In genomic region chr10:44786451-44786850, GRCh38 we compare ENCODE assay signal across 17 cellular contexts.
DNase-seq lines count a peak whose midpoint lies in the region; ATAC-seq and TF ChIP-seq lines count a peak whose summit lies in the region.
"Had no signal": no experiment of that assay in that cellular context is flagged by ENCODE, and none has a peak within 500 bp of the region (broad histone marks: within the 10 kb centered on the region; RNA-seq: fewer than 3 reads in every experiment).

No MANE protein-coding gene starts in this region.

- no peak overlapping the region for H3K27ac ChIP-seq in GM23338 (ENCODE audit: low read depth)
- H3K27ac ChIP-seq in body of pancreas: peak overlapping the region in 1 of 4 donors; percentile 31
- H3K27ac ChIP-seq in smooth muscle cell (ENCODE audit: low read depth): peak overlapping the region; percentile 51
- H3K27ac ChIP-seq in prostate gland: no peak overlapping the region
- H3K27ac ChIP-seq: HL-60, KMS-11 had no signal

- intact Hi-C loops in body of pancreas (cut with DNase I) (no loop called here), prostate gland (cut with DNase I) (no loop called here)

- H3K9me3 Mint-ChIP-seq in GM23338 (peaks cover 3% of the 10 kb centered on the region; the same call in 1 of the 3 replicates), endothelial cell (ENCODE audit: unreplicated experiment) (no peaks in the 10 kb centered on the region)
- no peaks in the 10 kb centered on the region for H3K9me3 Mint-ChIP-seq in natural killer cell treated with Interleukin-12 subunit alpha and Interleukin-12 subunit beta and Interleukin-15 and Interleukin-18, amount 100 ng/mL, for 72 hours
- H3K9me3 Mint-ChIP-seq: CD4-positive, alpha-beta T cell; immature natural killer cell had no signal

- no peak overlapping the region for H3K4me3 Mint-ChIP-seq in GM23338
- no peak overlapping the region for H3K4me3 Mint-ChIP-seq in endothelial cell (ENCODE audit: unreplicated experiment)
- no peak overlapping the region for H3K4me3 Mint-ChIP-seq in natural killer cell treated with Interleukin-12 subunit alpha and Interleukin-12 subunit beta and Interleukin-15 and Interleukin-18, amount 100 ng/mL, for 72 hours
- H3K4me3 Mint-ChIP-seq: activated naive CD8-positive, alpha-beta T cell; CD4-positive, alpha-beta T cell; immature natural killer cell had no signal

- 41 to 44% methylated on average over 5 of the region's 5 CpGs for WGBS in body of pancreas, 2 donors
- 27% methylated on average over 5 of the region's 5 CpGs for WGBS in smooth muscle cell (ENCODE audit: low lambda C conversion rate)
- 45% methylated on average over 5 of the region's 5 CpGs for WGBS in prostate gland

- no peak for TF ChIP-seq CTCF in GM23338 (conservative IDR thresholded peaks at IDR 0.05; ENCODE audit: low read depth in 2 of 2)
- TF ChIP-seq CTCF in body of pancreas (IDR thresholded peaks at IDR 0.05): no peak
- no peak for TF ChIP-seq CTCF in smooth muscle cell (IDR thresholded peaks at IDR 0.05; ENCODE audit: borderline replicate concordance, insufficient read depth, poor library complexity, severe bottlenecking)
- no peak for TF ChIP-seq CTCF in prostate gland (IDR thresholded peaks at IDR 0.05)
- TF ChIP-seq CTCF in endothelial cell (IDR thresholded peaks at IDR 0.05; ENCODE audit: unreplicated experiment): no peak

- peaks cover 2% of the 10 kb centered on the region for H3K27me3 Mint-ChIP-seq in GM23338 (ENCODE audit: insufficient read depth, low read depth, poor library complexity)
- H3K27me3 Mint-ChIP-seq in endothelial cell (ENCODE audit: unreplicated experiment): peaks cover 3% of the 10 kb centered on the region
- peaks cover 9 to 39% of the 10 kb centered on the region in 2 donors for H3K27me3 Mint-ChIP-seq in natural killer cell treated with Interleukin-12 subunit alpha and Interleukin-12 subunit beta and Interleukin-15 and Interleukin-18, amount 100 ng/mL, for 72 hours

- H3K36me3 Mint-ChIP-seq in GM23338 (ENCODE audit: low read depth) (peaks cover 3% of the 10 kb centered on the region; the same call in 1 of the 3 replicates), endothelial cell (ENCODE audit: low read depth, unreplicated experiment) (no peaks in the 10 kb centered on the region)
- no peaks in the 10 kb centered on the region for H3K36me3 Mint-ChIP-seq in natural killer cell treated with Interleukin-12 subunit alpha and Interleukin-12 subunit beta and Interleukin-15 and Interleukin-18, amount 100 ng/mL, for 72 hours
- H3K36me3 Mint-ChIP-seq: activated naive CD8-positive, alpha-beta T cell; immature natural killer cell had no signal

- H3K27ac Mint-ChIP-seq in GM23338 (no peak overlapping the region), endothelial cell (ENCODE audit: unreplicated experiment) (no peak overlapping the region)
- no peak overlapping the region for H3K27ac Mint-ChIP-seq in natural killer cell treated with Interleukin-12 subunit alpha and Interleukin-12 subunit beta and Interleukin-15 and Interleukin-18, amount 100 ng/mL, for 72 hours
- H3K27ac Mint-ChIP-seq: activated naive CD8-positive, alpha-beta T cell; CD4-positive, alpha-beta T cell; immature natural killer cell had no signal

- peak overlapping the region; percentile 1 for H3K9ac ChIP-seq in smooth muscle cell (ENCODE audit: low read depth)
- H3K9ac ChIP-seq: KMS-11 had no signal

- ATAC-seq in GM23338 (no peak), body of pancreas (peak; percentile 52)
- no peak for ATAC-seq in natural killer cell treated with Interleukin-12 subunit alpha and Interleukin-12 subunit beta and Interleukin-15 and Interleukin-18, amount 100 ng/mL, for 72 hours

- H2AFZ ChIP-seq in GM23338 (no peak overlapping the region), smooth muscle cell (ENCODE audit: low read depth) (no peak overlapping the region)

- H3K4me1 ChIP-seq in GM23338 (ENCODE audit: insufficient read depth) (no peaks in the 10 kb centered on the region), body of pancreas (peaks cover 7% of the 10 kb centered on the region), smooth muscle cell (ENCODE audit: low read depth) (peaks cover 10% of the 10 kb centered on the region), prostate gland (replicated peaks) (no peaks in the 10 kb centered on the region)

- H3K9me3 ChIP-seq in body of pancreas (no peaks in the 10 kb centered on the region), smooth muscle cell (replicated peaks; ENCODE audit: low read depth) (no peaks in the 10 kb centered on the region), prostate gland (no peaks in the 10 kb centered on the region)

- H4K20me1 ChIP-seq in GM23338 (replicated peaks; ENCODE audit: insufficient read depth) (no peaks in the 10 kb centered on the region), smooth muscle cell (ENCODE audit: low read depth) (no peaks in the 10 kb centered on the region)

- H3K27me3 ChIP-seq in GM23338 (ENCODE audit: insufficient read depth): no peaks in the 10 kb centered on the region
- H3K27me3 ChIP-seq in body of pancreas: no peaks in the 10 kb centered on the region
- H3K27me3 ChIP-seq in smooth muscle cell (ENCODE audit: low read depth): no peaks in the 10 kb centered on the region
- H3K27me3 ChIP-seq in prostate gland (replicated peaks; ENCODE audit: insufficient read depth): no peaks in the 10 kb centered on the region

- peaks cover 13% of the 10 kb centered on the region; the same call in 1 of the 2 replicates for H3K9me2 ChIP-seq in GM23338 (ENCODE audit: insufficient read depth)

- H3K79me2 ChIP-seq in GM23338 (replicated peaks; ENCODE audit: insufficient read depth) (no peaks in the 10 kb centered on the region), smooth muscle cell (ENCODE audit: low read depth) (no peaks in the 10 kb centered on the region)

- H3F3A ChIP-seq in GM23338 (replicated peaks; ENCODE audit: low read depth) (no peaks in the 10 kb centered on the region), smooth muscle cell (ENCODE audit: low read depth) (peaks cover 7% of the 10 kb centered on the region)

- H3K4me3 ChIP-seq in GM23338: no peak overlapping the region
- no peak overlapping the region for H3K4me3 ChIP-seq in body of pancreas
- H3K4me3 ChIP-seq in smooth muscle cell: no peak overlapping the region
- H3K4me3 ChIP-seq in prostate gland: no peak overlapping the region

- H3K36me3 ChIP-seq in GM23338 (ENCODE audit: insufficient read depth): no peaks in the 10 kb centered on the region
- H3K36me3 ChIP-seq in body of pancreas (replicated peaks in 1 of 2; ENCODE audit: insufficient read depth in 1 of 2, low read depth in 2 of 2): no peaks in the 10 kb centered on the region
- H3K36me3 ChIP-seq in smooth muscle cell (ENCODE audit: low read depth): no peaks in the 10 kb centered on the region
- H3K36me3 ChIP-seq in prostate gland: no peaks in the 10 kb centered on the region

- H3K4me1 Mint-ChIP-seq in GM23338: no peaks in the 10 kb centered on the region; the same call in 2 of the 3 replicates
- H3K4me1 Mint-ChIP-seq in endothelial cell (ENCODE audit: unreplicated experiment): peaks cover 3% of the 10 kb centered on the region
- H3K4me1 Mint-ChIP-seq in natural killer cell treated with Interleukin-12 subunit alpha and Interleukin-12 subunit beta and Interleukin-15 and Interleukin-18, amount 100 ng/mL, for 72 hours (ENCODE audit: low read depth in 2 of 2): no peaks in the 10 kb centered on the region
- H3K4me1 Mint-ChIP-seq: immature natural killer cell had no signal

- H3K4me2 ChIP-seq in GM23338 (no peak overlapping the region), smooth muscle cell (peak overlapping the region; percentile 64)
- H3K4me2 ChIP-seq: KMS-11 had no signal

- TF ChIP-seq POLR2A in body of pancreas (IDR thresholded peaks at IDR 0.05): no peak
- TF ChIP-seq POLR2A in prostate gland (IDR thresholded peaks at IDR 0.05): no peak

- DNase-seq in GM23338 (ENCODE audit: low spot score): peak; percentile 7
- DNase-seq in body of pancreas: peak in 3 of 4 donors; percentile 18 to 37 (median 22)
- peak; percentile 91 for DNase-seq in iris pigment epithelial cell (ENCODE audit: low read depth)
- DNase-seq in smooth muscle cell (lab: John Stamatoyannopoulos, UW; ENCODE audit: unreplicated experiment): no peak
- DNase-seq in prostate gland (ENCODE audit: low spot score): no peak
- no peak for DNase-seq in endothelial cell (ENCODE audit: low spot score)
- no peak for DNase-seq in natural killer cell treated with Interleukin-12 subunit alpha and Interleukin-12 subunit beta and Interleukin-15 and Interleukin-18, amount 100 ng/mL, for 72 hours (ENCODE audit: low spot score)
- DNase-seq: activated CD4-positive, alpha-beta T cell treated with anti-CD3 and anti-CD28 coated beads, Interleukin-2, amount 50 U/mL, for 4 hours; activated T-cell treated with anti-CD3 and anti-CD28 coated beads, Interleukin-2, amount 50 U/mL, for 1 hour; CD4-positive, alpha-beta T cell; DND-41; immature natural killer cell; NCI-H1105; stimulated activated CD4-positive, alpha-beta T cell treated with anti-CD3 and anti-CD28 coated beads, Interleukin-4, amount 100 ng/mL, for 4 hours had no signal

TF ChIP-seq in GM23338, 12 proteins besides CTCF, POLR2A, EP300 and RAD21 (continues in another document):
- TF ChIP-seq, protein P1, sequence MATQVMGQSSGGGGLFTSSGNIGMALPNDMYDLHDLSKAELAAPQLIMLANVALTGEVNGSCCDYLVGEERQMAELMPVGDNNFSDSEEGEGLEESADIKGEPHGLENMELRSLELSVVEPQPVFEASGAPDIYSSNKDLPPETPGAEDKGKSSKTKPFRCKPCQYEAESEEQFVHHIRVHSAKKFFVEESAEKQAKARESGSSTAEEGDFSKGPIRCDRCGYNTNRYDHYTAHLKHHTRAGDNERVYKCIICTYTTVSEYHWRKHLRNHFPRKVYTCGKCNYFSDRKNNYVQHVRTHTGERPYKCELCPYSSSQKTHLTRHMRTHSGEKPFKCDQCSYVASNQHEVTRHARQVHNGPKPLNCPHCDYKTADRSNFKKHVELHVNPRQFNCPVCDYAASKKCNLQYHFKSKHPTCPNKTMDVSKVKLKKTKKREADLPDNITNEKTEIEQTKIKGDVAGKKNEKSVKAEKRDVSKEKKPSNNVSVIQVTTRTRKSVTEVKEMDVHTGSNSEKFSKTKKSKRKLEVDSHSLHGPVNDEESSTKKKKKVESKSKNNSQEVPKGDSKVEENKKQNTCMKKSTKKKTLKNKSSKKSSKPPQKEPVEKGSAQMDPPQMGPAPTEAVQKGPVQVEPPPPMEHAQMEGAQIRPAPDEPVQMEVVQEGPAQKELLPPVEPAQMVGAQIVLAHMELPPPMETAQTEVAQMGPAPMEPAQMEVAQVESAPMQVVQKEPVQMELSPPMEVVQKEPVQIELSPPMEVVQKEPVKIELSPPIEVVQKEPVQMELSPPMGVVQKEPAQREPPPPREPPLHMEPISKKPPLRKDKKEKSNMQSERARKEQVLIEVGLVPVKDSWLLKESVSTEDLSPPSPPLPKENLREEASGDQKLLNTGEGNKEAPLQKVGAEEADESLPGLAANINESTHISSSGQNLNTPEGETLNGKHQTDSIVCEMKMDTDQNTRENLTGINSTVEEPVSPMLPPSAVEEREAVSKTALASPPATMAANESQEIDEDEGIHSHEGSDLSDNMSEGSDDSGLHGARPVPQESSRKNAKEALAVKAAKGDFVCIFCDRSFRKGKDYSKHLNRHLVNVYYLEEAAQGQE (IDR thresholded peaks at IDR 0.05; ENCODE audit: unreplicated experiment): no peak

Comparison
In these comparisons a context has a peak if more than half of its experiments do, and no peak if none do; other contexts are left out.
1. DNase-seq: peak in GM23338 (single experiment), body of pancreas (3 of 4) and iris pigment epithelial cell (single experiment); none in smooth muscle cell (single experiment), prostate gland (single experiment), endothelial cell (single experiment) and natural killer cell treated with Interleukin-12 subunit alpha and Interleukin-12 subunit beta and Interleukin-15 and Interleukin-18, amount 100 ng/mL, for 72 hours (single experiment).